9 cellular contexts compared by ENCODE assay signal in genomic region chr12:20212658-20213387, GRCh38.
A peak's percentile ranks its signal among the peaks of the same experiment; 100 is the strongest.
DNase-seq lines count a peak whose midpoint lies in the region; ATAC-seq and TF ChIP-seq lines count a peak whose summit lies in the region.
"Had no signal": no experiment of that assay in that cellular context is flagged by ENCODE, and none has a peak within 500 bp of the region (broad histone marks: within the 10 kb centered on the region; RNA-seq: fewer than 3 reads in every experiment).

No MANE protein-coding gene starts in this region.

- H3K4me1 Mint-ChIP-seq in nephron progenitor cell: peaks cover 17% of the 10 kb centered on the region
- H3K4me1 Mint-ChIP-seq: activated B cell treated with CpG ODN at 0.5 μM for 24 hours had no signal

- H3K27ac Mint-ChIP-seq in nephron progenitor cell: peak overlapping the region; percentile 93
- H3K27ac Mint-ChIP-seq: activated B cell treated with CpG ODN at 0.5 μM for 24 hours had no signal

- no peak for TF ChIP-seq CTCF in nephron progenitor cell (IDR thresholded peaks at IDR 0.05)

- H3K4me3 Mint-ChIP-seq in nephron progenitor cell: no peak overlapping the region
- H3K4me3 Mint-ChIP-seq: activated B cell treated with CpG ODN at 0.5 μM for 24 hours had no signal

- DNase-seq in NCI-H82 (lab: John Stamatoyannopoulos, UW) (peak; percentile 32), NCI-H82 treated with DMSO at 0.1 percent for 48 hours (lab: John Stamatoyannopoulos, UW; ENCODE audit: unreplicated experiment) (no peak), SK-MEL-5 (ENCODE audit: low read depth, low spot score) (peak; percentile 100), fibroblast of the conjunctiva (ENCODE audit: low read depth) (peak; percentile 98), nephron progenitor cell (peak; percentile 12)
- DNase-seq: activated B cell treated with CpG ODN at 0.5 μM for 24 hours had no signal

- ATAC-seq in GM19452 (IDR thresholded peaks at IDR 0.05; ENCODE audit: unreplicated experiment) (no peak), HG02884 (IDR thresholded peaks at IDR 0.05; ENCODE audit: unreplicated experiment) (no peak), GM21526 (IDR thresholded peaks at IDR 0.05; ENCODE audit: low FRiP score, unreplicated experiment) (no peak)

- H3K27me3 Mint-ChIP-seq in nephron progenitor cell (ENCODE audit: low read depth, poor library complexity): no peaks in the 10 kb centered on the region
- H3K27me3 Mint-ChIP-seq: activated B cell treated with CpG ODN at 0.5 μM for 24 hours had no signal

- in situ Hi-C loops in SK-MEL-5 (cut with HindIII; ENCODE audit: low pct_unique_long_range_greater_than_20kb, low sequenced_read_pairs): no loop called here

- no peaks in the 10 kb centered on the region for H3K9me3 Mint-ChIP-seq in nephron progenitor cell

- H3K36me3 Mint-ChIP-seq in nephron progenitor cell (ENCODE audit: low read depth): no peaks in the 10 kb centered on the region
